8 cellular contexts compared by ENCODE assay signal in genomic region chr5:168747987-168748777, GRCh38.
A peak's percentile ranks its signal among the peaks of the same experiment; 100 is the strongest.
DNase-seq lines count a peak whose midpoint lies in the region; ATAC-seq, FAIRE-seq and TF ChIP-seq lines count a peak whose summit lies in the region.

No MANE protein-coding gene starts in this region.

- TF ChIP-seq CTCF in OCI-LY3 (IDR thresholded peaks at IDR 0.05; ENCODE audit: low read depth, low read length): peak; percentile 78
- TF ChIP-seq CTCF in GM12878 (IDR thresholded peaks at IDR 0.05 in 2 of 3, conservative IDR thresholded peaks at IDR 0.05 in 1 of 3; ENCODE audit: control insufficient read depth in 2 of 3, extremely low read depth in 1 of 3, insufficient read depth in 1 of 3, low read depth in 3 of 3, low read length in 3 of 3): peak; percentile 60 to 90 (median 80)
- peak; percentile 40 for TF ChIP-seq CTCF in thoracic aorta (IDR thresholded peaks at IDR 0.05)

- DNase-seq in activated T-cell treated with anti-CD3 and anti-CD28 coated beads for 24 hours (ENCODE audit: low read depth): peak; percentile 7
- no peak for DNase-seq in activated T-cell treated with anti-CD3 and anti-CD28 coated beads, Interleukin-2, amount 50 U/mL, for 1 hour
- no peak for DNase-seq in GM12878 (ENCODE audit: low read depth, low spot score)
- DNase-seq in left lobe of liver (ENCODE audit: low spot score): no peak
- DNase-seq in thoracic aorta (ENCODE audit: low spot score): no peak

- no peak overlapping the region for H3K9ac ChIP-seq in OCI-LY3 (ENCODE audit: low read length)
- H3K9ac ChIP-seq in GM12878 (ENCODE audit: control insufficient read depth, insufficient read depth, low read length): no peak overlapping the region

- ATAC-seq in HG03175 (IDR thresholded peaks at IDR 0.05; ENCODE audit: unreplicated experiment) (peak; percentile 61), GM12878 (peak; percentile 95), left lobe of liver (peak; percentile 79), thoracic aorta (ENCODE audit: insufficient number of reproducible peaks, low FRiP score, low read depth) (no peak), GM21717 (IDR thresholded peaks at IDR 0.05; ENCODE audit: unreplicated experiment) (no peak)

- H3K9me3 ChIP-seq in OCI-LY3 (ENCODE audit: insufficient read depth, low read length) (no peaks in the 10 kb centered on the region), GM12878 (replicated peaks; ENCODE audit: control insufficient read depth, insufficient read depth, low read length) (no peaks in the 10 kb centered on the region), thoracic aorta (no peaks in the 10 kb centered on the region)

- SMC1A ChIA-PET in GM12878 (lab: Charles Lee; ENCODE audit: uncharacterized antibody, unreplicated experiment): interaction anchor here (0.9 kb wide), 1 partner anchor 13 kb away, joined by 5 read pairs; no protein-coding TSS in a partner anchor

- RAD21 ChIA-PET in GM12878 (lab: Charles Lee; ENCODE audit: unreplicated experiment): interaction anchor here (0.8 to 0.9 kb wide), 2 partner anchors 13 to 66 kb away, joined by 3 read pairs; no protein-coding TSS in a partner anchor

- peak; percentile 89 for FAIRE-seq in GM12878 (lab: Jason Lieb, UNC)

- H3K27ac ChIP-seq in OCI-LY3 (ENCODE audit: low read length) (no peak overlapping the region), GM12878 (ENCODE audit: control insufficient read depth, insufficient read depth) (no peak overlapping the region), thoracic aorta (no peak overlapping the region)

- H2AFZ ChIP-seq in OCI-LY3 (ENCODE audit: low read depth, low read length) (no peak overlapping the region), GM12878 (ENCODE audit: control insufficient read depth, low read depth, low read length) (no peak overlapping the region)

- intact Hi-C loops in GM12878 (cut with micrococcal nuclease; ENCODE audit: unreplicated experiment): loop anchor here (1.0 to 2.0 kb wide), 3 partner anchors 133 to 555 kb away; no protein-coding TSS in a partner anchor

- no peak for TF ChIP-seq POLR2A in GM12878 (IDR thresholded peaks at IDR 0.05; ENCODE audit: low read depth, low read length)

- H3K4me2 ChIP-seq in OCI-LY3 (ENCODE audit: low read length) (peak overlapping the region; percentile 33; the same call in 1 of the 2 replicates), GM12878 (ENCODE audit: control insufficient read depth, insufficient read depth) (no peak overlapping the region)

- H4K20me1 ChIP-seq in OCI-LY3 (ENCODE audit: insufficient read depth, low read length): no peaks in the 10 kb centered on the region
- H4K20me1 ChIP-seq in GM12878 (ENCODE audit: control insufficient read depth, insufficient read depth): no peaks in the 10 kb centered on the region

- TF ChIP-seq EP300 in GM12878 (IDR thresholded peaks at IDR 0.05; ENCODE audit: borderline replicate concordance in 1 of 2, control insufficient read depth in 1 of 2, low read depth in 2 of 2, low read length in 2 of 2): no peak

- peaks cover 18% of the 10 kb centered on the region for H3K27me3 ChIP-seq in OCI-LY3 (ENCODE audit: low read depth, low read length)
- no peaks in the 10 kb centered on the region; a peak in 1 of 4 replicates for H3K27me3 ChIP-seq in GM12878 (replicated peaks in 1 of 2; ENCODE audit: control insufficient read depth in 2 of 2, insufficient read depth in 2 of 2, low read length in 1 of 2)
- no peaks in the 10 kb centered on the region for H3K27me3 ChIP-seq in thoracic aorta (replicated peaks; ENCODE audit: insufficient read depth)

- H3K4me1 ChIP-seq in OCI-LY3 (ENCODE audit: low read length) (no peaks in the 10 kb centered on the region), GM12878 (ENCODE audit: control insufficient read depth, insufficient read depth, low read length) (no peaks in the 10 kb centered on the region), thoracic aorta (ENCODE audit: control insufficient read depth in 1 of 2, low read depth in 2 of 2) (no peaks in the 10 kb centered on the region)

- TF ChIP-seq RAD21 in GM12878 (IDR thresholded peaks at IDR 0.05; ENCODE audit: insufficient read depth, low read depth, low read length): peak; percentile 36

- CTCF ChIA-PET in GM12878 (lab: Yijun Ruan, JAX): interaction anchor here (0.5 to 2.1 kb wide), 7 partner anchors 8 to 1436 kb away, joined by 3 to 9 read pairs (median 4); no protein-coding TSS in a partner anchor

- in situ Hi-C loops in GM12878 (cut with MboI): no loop called here

- WGBS in GM12878 (ENCODE audit: insufficient coverage, insufficient replicate concordance, low lambda C conversion rate, missing lambda C conversion rate): 46% methylated on average over 19 of the region's 19 CpGs

- H3K4me3 ChIP-seq in OCI-LY3 (ENCODE audit: low read length): no peak overlapping the region
- no peak overlapping the region for H3K4me3 ChIP-seq in GM12878
- no peak overlapping the region for H3K4me3 ChIP-seq in thoracic aorta

- POLR2A ChIA-PET in GM12878 (lab: Charles Lee): no interaction called here

- BruUV-seq in GM12878 (replicated peaks; lab: Mats Ljungman, UMichigan): no TSS peak

- H3K79me2 ChIP-seq in OCI-LY3 (ENCODE audit: low read length) (no peaks in the 10 kb centered on the region), GM12878 (ENCODE audit: control insufficient read depth, insufficient read depth, low read length) (no peaks in the 10 kb centered on the region)

- H3K36me3 ChIP-seq in OCI-LY3 (replicated peaks; ENCODE audit: low read depth, low read length): no peaks in the 10 kb centered on the region
- H3K36me3 ChIP-seq in GM12878 (ENCODE audit: control insufficient read depth in 2 of 2, insufficient read depth in 2 of 2, low read length in 1 of 2): no peaks in the 10 kb centered on the region
- H3K36me3 ChIP-seq in thoracic aorta: peaks cover 5% of the 10 kb centered on the region

TF ChIP-seq in GM12878, 131 proteins besides CTCF, POLR2A, EP300 and RAD21:
- TF ChIP-seq DPF2 (IDR thresholded peaks at IDR 0.05) (no peak), ZNF24 (IDR thresholded peaks at IDR 0.05) (no peak), SMC3 (IDR thresholded peaks at IDR 0.05; ENCODE audit: borderline replicate concordance, low read length) (peak; percentile 52)

Comparison
In these comparisons a context has a peak if more than half of its experiments do, and no peak if none do; other contexts are left out.
1. ATAC-seq: peak in HG03175 (single experiment), GM12878 (single experiment) and left lobe of liver (single experiment); none in thoracic aorta (single experiment) and GM21717 (single experiment).
2. Peak in every context shown above with its lines, with median percentiles within 50 percentile points of each other: CTCF ChIP-seq.